In the genomic region with DNA sequence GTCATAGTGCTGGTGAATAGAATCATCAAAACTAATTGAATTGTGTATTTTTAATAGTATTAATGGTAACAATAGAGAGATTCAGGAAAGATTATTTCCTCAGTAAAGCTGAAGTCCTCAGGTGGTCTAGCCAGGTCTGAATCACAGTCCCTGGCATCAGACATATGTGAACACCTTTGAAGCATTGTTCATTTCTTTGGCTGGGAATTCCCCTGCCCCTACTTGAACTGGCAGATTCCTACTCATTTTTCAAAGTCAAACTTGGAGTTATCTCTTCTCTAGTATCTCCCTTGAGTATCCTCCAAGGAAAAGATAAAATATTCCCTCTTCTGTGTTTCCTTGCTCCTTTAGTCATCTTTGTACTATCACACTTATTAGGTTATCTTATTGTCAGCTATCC, we compare ENCODE assay signal across 20 cellular contexts.
"Had no signal": no experiment of that assay in that cellular context is flagged by ENCODE, and none has a peak within 500 bp of the region (broad histone marks: within the 10 kb centered on the region; RNA-seq: fewer than 3 reads in every experiment).

No MANE protein-coding gene starts in this region.

- H3K4me3 ChIP-seq: K562, SJSA1, SK-N-MC had no signal

- H3K36me3 ChIP-seq: SJSA1 had no signal

- DNase-seq: Kasumi-1, MM.1S, NCI-H1436, NCI-H187, NCI-H2029, NCI-H2171, NCI-H345, NCI-H446 treated with DMSO at 0.1 percent for 48 hours, NCI-H526, NCI-H82, Right ventricle myocardium superior, RPMI8226, SIG-M5 had no signal

- ATAC-seq: K562 had no signal

- FAIRE-seq: HTR-8/SVneo, K562, RCC 7860 had no signal

- H3K27me3 ChIP-seq: SJSA1 had no signal

- H3K27ac ChIP-seq: HL-60, KMS-11, SJSA1, SK-N-MC had no signal
